In genomic region chr3:161043343-161044035, GRCh38 we compare ENCODE assay signal across 1 cellular context.
TF ChIP-seq lines count a peak whose summit lies in the region.

No MANE protein-coding gene starts in this region.

TF ChIP-seq in GM23338, 12 proteins besides CTCF, POLR2A, EP300 and RAD21 (continued from another document):
- TF ChIP-seq ZNF462 (CRISPR knock-in tag; IDR thresholded peaks at IDR 0.05) (no peak), NANOG (IDR thresholded peaks at IDR 0.05; ENCODE audit: borderline replicate concordance) (no peak), ZNF114 (CRISPR knock-in tag; IDR thresholded peaks at IDR 0.05) (no peak), ZNF331 (CRISPR knock-in tag; IDR thresholded peaks at IDR 0.05; ENCODE audit: low read depth) (no peak), CREB1 (CRISPR knock-in tag; IDR thresholded peaks at IDR 0.05; ENCODE audit: low read depth) (no peak), JUNB (IDR thresholded peaks at IDR 0.05; ENCODE audit: unreplicated experiment) (no peak), EZH2phosphoT487 (IDR thresholded peaks at IDR 0.05; ENCODE audit: unreplicated experiment) (no peak)
- TF ChIP-seq, protein P1, sequence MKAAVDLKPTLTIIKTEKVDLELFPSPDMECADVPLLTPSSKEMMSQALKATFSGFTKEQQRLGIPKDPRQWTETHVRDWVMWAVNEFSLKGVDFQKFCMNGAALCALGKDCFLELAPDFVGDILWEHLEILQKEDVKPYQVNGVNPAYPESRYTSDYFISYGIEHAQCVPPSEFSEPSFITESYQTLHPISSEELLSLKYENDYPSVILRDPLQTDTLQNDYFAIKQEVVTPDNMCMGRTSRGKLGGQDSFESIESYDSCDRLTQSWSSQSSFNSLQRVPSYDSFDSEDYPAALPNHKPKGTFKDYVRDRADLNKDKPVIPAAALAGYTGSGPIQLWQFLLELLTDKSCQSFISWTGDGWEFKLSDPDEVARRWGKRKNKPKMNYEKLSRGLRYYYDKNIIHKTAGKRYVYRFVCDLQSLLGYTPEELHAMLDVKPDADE (IDR thresholded peaks at IDR 0.05) = no peak
